Comparison of ENCODE assay signal across 8 cellular contexts in the genomic region with DNA sequence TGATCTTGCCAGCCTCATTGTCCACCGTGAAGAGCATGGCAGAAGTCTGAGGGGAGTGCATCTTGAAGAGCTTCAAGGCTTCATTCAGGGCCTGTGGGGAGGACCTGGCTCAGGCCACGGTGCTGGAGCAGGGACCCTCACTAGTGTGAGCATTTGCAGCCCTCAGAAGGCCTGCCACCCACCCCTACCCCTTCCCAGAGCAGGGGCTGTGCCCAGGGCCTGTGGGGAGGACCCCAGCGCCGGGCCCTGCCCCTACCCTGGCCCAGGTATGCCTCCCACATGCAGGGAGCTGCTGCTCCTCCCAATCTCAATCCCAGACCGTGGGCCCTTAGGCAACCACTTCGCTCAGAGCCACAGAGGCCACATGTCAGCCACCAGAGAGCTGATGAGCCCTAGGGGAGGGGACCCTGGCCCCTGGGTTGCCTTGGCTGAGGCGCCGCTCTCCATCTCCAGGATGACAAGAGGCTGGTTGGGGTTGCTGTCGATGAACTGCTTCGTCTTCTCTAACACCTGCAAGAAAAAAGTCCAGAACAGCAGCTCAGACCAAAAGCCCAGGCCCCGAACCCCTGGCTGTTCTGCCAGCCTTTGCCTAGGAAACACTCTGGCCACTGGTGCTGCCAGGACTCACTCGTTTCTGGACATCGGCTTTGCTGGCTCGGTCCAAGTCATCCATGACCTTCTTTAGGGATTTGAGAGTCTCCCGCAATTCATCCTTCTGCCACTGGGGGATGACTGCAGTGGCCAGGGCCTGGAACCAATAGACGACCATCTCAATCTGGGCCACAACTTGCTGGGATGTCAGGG.
DNase-seq lines count a peak whose midpoint lies in the region; ATAC-seq and TF ChIP-seq lines count a peak whose summit lies in the region.

No MANE protein-coding gene starts in this region.

- ATAC-seq in DND-41 (ENCODE audit: insufficient read depth, low read depth) (no peak), HG03442 (IDR thresholded peaks at IDR 0.05; ENCODE audit: unreplicated experiment) (no peak), GM21529 (IDR thresholded peaks at IDR 0.05; ENCODE audit: unreplicated experiment) (no peak)

- no peak overlapping the region for H3K4me2 ChIP-seq in DND-41 (ENCODE audit: insufficient read depth, low read length)

- H3K9me3 ChIP-seq in DND-41 (ENCODE audit: insufficient read depth, low read length, severe bottlenecking) = no peaks in the 10 kb centered on the region

- DNase-seq in DND-41 = peak; percentile 32
- DNase-seq in HuH-7 (ENCODE audit: low spot score) = peak; percentile 63
- peak; percentile 71 for DNase-seq in activated CD8-positive, alpha-beta memory T cell treated with anti-CD3 and anti-CD28 coated beads for 24 hours
- DNase-seq in glomerular visceral epithelial cell (ENCODE audit: extremely low spot score) = peak; percentile 43
- peak; percentile 43 for DNase-seq in stimulated activated CD4-positive, alpha-beta T cell treated with anti-CD3 and anti-CD28 coated beads, Interleukin-4, amount 100 ng/mL, for 24 hours
- DNase-seq in T1000 (lab: John Stamatoyannopoulos, UW) = no peak

- peaks cover 39% of the 10 kb centered on the region for H3K79me2 ChIP-seq in DND-41 (ENCODE audit: insufficient read depth, low read length)

- peak; percentile 72 for TF ChIP-seq CTCF in DND-41 (IDR thresholded peaks at IDR 0.05; ENCODE audit: borderline replicate concordance, extremely low read depth, low read length, poor library complexity, severe bottlenecking)

- H3K4me3 ChIP-seq in DND-41 (ENCODE audit: low read depth in 1 of 2, low read length in 2 of 2) = no peak overlapping the region

- no peak overlapping the region for H2AFZ ChIP-seq in DND-41 (ENCODE audit: low read depth, low read length)

- peaks cover 79% of the 10 kb centered on the region for H3K36me3 ChIP-seq in DND-41 (ENCODE audit: insufficient read depth, low read length)

- no peaks in the 10 kb centered on the region for H3K27me3 ChIP-seq in DND-41 (ENCODE audit: insufficient read depth, low read length, poor library complexity)

- peaks cover 26% of the 10 kb centered on the region for H3K4me1 ChIP-seq in DND-41 (ENCODE audit: insufficient read depth, low read length)

- H4K20me1 ChIP-seq in DND-41 (ENCODE audit: insufficient read depth, low read length) = peaks cover 48% of the 10 kb centered on the region

- no peak overlapping the region for H3K27ac ChIP-seq in DND-41 (ENCODE audit: low read length)

- no peak overlapping the region for H3K9ac ChIP-seq in DND-41 (ENCODE audit: low read depth, low read length)
